In genomic region chr22:39580795-39581194, GRCh38 we compare ENCODE assay signal across 1 cellular context.
TF ChIP-seq lines count a peak whose summit lies in the region.

No MANE protein-coding gene starts in this region.

TF ChIP-seq in H1, 55 proteins besides CTCF, POLR2A, EP300 and RAD21:
- TF ChIP-seq MAX (IDR thresholded peaks at IDR 0.05) (no peak), SP1 (IDR thresholded peaks at IDR 0.05; ENCODE audit: low read depth, low read length) (no peak), RBBP5 (IDR thresholded peaks at IDR 0.05; ENCODE audit: borderline replicate concordance, low read depth, low read length) (no peak), NRF1 (IDR thresholded peaks at IDR 0.05; ENCODE audit: low read depth, low read length) (no peak), HDAC6 (IDR thresholded peaks at IDR 0.05; ENCODE audit: low read depth, low read length) (no peak), SAP30 (IDR thresholded peaks at IDR 0.05; ENCODE audit: insufficient read depth, insufficient replicate concordance, low read length) (no peak), CREB1 (IDR thresholded peaks at IDR 0.05) (no peak), TEAD4 (IDR thresholded peaks at IDR 0.05; ENCODE audit: low read depth, low read length) (no peak), CTBP2 (IDR thresholded peaks at IDR 0.05; ENCODE audit: borderline replicate concordance, insufficient read depth, insufficient read length, low read length) (no peak), EGR1 (IDR thresholded peaks at IDR 0.05; ENCODE audit: borderline replicate concordance, low read depth, low read length) (no peak), JUND (IDR thresholded peaks at IDR 0.05; ENCODE audit: low read length) (no peak), GTF2F1 (IDR thresholded peaks at IDR 0.05; ENCODE audit: borderline replicate concordance, low read depth, low read length) (no peak), CHD2 (IDR thresholded peaks at IDR 0.05; ENCODE audit: low read length) (no peak)
